In the genomic region with DNA sequence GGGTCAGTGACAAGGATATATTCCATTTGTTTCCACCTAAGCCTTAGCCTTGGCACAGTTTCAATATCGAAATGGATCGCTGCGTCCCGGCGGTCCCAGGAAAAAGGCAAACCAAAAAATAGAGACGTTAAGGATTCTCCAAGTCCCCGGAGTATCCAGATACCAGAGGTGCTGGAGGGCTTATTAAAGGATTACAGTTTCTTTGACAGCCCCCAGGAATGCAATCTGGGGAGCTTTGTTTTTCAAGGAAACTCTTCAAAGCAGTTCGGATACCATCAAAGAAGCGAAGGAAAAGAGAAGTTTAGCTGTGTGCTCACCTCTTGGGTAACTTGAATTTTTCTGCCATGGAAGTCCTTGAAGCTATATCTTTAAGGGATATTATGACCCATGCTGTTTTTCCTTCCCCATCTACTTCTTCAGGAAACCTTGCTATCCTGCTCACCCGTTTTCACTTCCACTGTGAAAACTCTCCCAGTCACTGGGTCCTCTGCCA, we compare ENCODE assay signal across 1 cellular context.
TF ChIP-seq lines count a peak whose summit lies in the region.

No MANE protein-coding gene starts in this region.

TF ChIP-seq in A549, 52 proteins besides CTCF, POLR2A, EP300 and RAD21 (continued from another document):
- TF ChIP-seq, protein P1, sequence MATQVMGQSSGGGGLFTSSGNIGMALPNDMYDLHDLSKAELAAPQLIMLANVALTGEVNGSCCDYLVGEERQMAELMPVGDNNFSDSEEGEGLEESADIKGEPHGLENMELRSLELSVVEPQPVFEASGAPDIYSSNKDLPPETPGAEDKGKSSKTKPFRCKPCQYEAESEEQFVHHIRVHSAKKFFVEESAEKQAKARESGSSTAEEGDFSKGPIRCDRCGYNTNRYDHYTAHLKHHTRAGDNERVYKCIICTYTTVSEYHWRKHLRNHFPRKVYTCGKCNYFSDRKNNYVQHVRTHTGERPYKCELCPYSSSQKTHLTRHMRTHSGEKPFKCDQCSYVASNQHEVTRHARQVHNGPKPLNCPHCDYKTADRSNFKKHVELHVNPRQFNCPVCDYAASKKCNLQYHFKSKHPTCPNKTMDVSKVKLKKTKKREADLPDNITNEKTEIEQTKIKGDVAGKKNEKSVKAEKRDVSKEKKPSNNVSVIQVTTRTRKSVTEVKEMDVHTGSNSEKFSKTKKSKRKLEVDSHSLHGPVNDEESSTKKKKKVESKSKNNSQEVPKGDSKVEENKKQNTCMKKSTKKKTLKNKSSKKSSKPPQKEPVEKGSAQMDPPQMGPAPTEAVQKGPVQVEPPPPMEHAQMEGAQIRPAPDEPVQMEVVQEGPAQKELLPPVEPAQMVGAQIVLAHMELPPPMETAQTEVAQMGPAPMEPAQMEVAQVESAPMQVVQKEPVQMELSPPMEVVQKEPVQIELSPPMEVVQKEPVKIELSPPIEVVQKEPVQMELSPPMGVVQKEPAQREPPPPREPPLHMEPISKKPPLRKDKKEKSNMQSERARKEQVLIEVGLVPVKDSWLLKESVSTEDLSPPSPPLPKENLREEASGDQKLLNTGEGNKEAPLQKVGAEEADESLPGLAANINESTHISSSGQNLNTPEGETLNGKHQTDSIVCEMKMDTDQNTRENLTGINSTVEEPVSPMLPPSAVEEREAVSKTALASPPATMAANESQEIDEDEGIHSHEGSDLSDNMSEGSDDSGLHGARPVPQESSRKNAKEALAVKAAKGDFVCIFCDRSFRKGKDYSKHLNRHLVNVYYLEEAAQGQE (IDR thresholded peaks at IDR 0.05): no peak
- TF ChIP-seq SMC3 (IDR thresholded peaks at IDR 0.05): no peak
- TF ChIP-seq HDAC2 (IDR thresholded peaks at IDR 0.05): no peak
- TF ChIP-seq TFCP2L1 (CRISPR knock-in tag; IDR thresholded peaks at IDR 0.05): no peak
- no peak for TF ChIP-seq BHLHE40 (IDR thresholded peaks at IDR 0.05; ENCODE audit: low read depth, low read length)
- TF ChIP-seq ZSCAN20 (CRISPR knock-in tag; IDR thresholded peaks at IDR 0.05): no peak
